In the genomic region with DNA sequence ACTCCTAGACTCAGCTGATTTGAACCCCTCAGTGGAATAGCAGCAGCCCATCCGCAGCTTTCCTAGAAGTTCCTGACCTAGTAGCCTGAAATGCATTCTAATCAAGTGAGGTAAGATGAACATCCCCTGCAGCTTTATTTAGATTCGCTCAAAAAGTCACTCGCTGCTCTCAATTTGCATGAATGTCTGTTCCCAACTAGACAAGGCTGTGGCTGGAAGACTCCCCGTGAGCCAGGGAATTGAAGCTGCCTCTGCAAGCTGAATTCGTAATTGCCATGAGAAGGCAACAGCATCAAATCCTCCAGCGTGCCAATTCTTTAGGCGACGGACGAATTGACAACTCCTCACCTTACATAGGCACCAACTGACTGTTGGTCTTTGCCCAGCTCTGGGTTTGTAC, we compare ENCODE assay signal across 1 cellular context.
TF ChIP-seq lines count a peak whose summit lies in the region.

No MANE protein-coding gene starts in this region.

TF ChIP-seq in WTC11, 78 proteins besides CTCF, POLR2A, EP300 and RAD21 (continued from another document):
- TF ChIP-seq, protein P1, sequence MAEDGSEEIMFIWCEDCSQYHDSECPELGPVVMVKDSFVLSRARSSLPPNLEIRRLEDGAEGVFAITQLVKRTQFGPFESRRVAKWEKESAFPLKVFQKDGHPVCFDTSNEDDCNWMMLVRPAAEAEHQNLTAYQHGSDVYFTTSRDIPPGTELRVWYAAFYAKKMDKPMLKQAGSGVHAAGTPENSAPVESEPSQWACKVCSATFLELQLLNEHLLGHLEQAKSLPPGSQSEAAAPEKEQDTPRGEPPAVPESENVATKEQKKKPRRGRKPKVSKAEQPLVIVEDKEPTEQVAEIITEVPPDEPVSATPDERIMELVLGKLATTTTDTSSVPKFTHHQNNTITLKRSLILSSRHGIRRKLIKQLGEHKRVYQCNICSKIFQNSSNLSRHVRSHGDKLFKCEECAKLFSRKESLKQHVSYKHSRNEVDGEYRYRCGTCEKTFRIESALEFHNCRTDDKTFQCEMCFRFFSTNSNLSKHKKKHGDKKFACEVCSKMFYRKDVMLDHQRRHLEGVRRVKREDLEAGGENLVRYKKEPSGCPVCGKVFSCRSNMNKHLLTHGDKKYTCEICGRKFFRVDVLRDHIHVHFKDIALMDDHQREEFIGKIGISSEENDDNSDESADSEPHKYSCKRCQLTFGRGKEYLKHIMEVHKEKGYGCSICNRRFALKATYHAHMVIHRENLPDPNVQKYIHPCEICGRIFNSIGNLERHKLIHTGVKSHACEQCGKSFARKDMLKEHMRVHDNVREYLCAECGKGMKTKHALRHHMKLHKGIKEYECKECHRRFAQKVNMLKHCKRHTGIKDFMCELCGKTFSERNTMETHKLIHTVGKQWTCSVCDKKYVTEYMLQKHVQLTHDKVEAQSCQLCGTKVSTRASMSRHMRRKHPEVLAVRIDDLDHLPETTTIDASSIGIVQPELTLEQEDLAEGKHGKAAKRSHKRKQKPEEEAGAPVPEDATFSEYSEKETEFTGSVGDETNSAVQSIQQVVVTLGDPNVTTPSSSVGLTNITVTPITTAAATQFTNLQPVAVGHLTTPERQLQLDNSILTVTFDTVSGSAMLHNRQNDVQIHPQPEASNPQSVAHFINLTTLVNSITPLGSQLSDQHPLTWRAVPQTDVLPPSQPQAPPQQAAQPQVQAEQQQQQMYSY (CRISPR knock-in tag; IDR thresholded peaks at IDR 0.05) = no peak
- TF ChIP-seq ZNF232 (CRISPR knock-in tag; IDR thresholded peaks at IDR 0.05) (no peak), NR1H2 (CRISPR knock-in tag; IDR thresholded peaks at IDR 0.05) (no peak), FOXP4 (CRISPR knock-in tag; IDR thresholded peaks at IDR 0.05) (no peak), CREM (CRISPR knock-in tag; IDR thresholded peaks at IDR 0.05) (no peak), PREB (CRISPR knock-in tag; IDR thresholded peaks at IDR 0.05; ENCODE audit: borderline replicate concordance) (no peak), ZNF512 (CRISPR knock-in tag; IDR thresholded peaks at IDR 0.05; ENCODE audit: borderline replicate concordance) (no peak)
